ENCODE assay signal across 8 cellular contexts in the genomic region with DNA sequence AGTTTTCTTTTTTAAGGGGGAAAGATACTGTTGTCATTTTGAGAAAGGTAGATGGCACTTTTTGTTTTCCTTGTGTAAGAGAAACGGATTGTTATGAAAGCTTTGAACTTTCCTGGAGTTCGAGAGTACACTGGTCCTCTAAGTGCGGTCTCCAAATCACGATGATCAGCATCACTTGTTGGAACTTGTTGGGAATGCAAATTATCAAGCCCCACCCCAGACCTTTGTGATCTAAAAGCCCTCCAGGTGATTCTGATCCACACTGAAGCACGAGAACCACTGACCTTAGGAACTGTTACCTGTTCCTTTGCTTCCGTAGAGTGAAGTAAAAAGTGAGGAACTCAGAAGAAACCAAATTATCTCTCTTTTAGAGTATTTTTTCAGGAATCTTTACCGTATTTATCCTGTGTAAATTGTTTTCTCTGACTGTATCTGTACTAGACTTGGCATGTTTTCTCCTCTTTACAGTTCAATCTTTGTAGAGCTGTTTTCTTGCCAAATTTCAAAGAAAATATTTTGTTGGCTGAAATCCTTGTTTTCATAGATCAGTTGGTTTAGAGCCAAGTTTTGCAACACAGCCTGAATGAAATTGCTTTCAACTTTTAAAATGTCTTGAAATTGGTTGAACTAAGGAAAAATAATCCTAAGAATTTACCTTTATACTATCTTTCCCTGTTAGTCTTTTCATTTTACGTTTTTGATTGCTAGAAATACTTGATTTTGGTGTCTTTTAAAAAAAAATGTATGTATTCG. TPM values are rescaled to one million over a fixed set of nuclear protein-coding genes. Genes with fewer than 3 reads are reported as not detected.
DNase-seq lines count a peak whose midpoint lies in the region; ATAC-seq, FAIRE-seq and TF ChIP-seq lines count a peak whose summit lies in the region.

No MANE protein-coding gene starts in this region.

- no peak overlapping the region for H3K27ac ChIP-seq in PC-3 (ENCODE audit: low read length)
- H3K27ac ChIP-seq in ovary = peak overlapping the region in 1 of 2 donors; percentile 26

- no TSS peak for BruUV-seq in PC-3 (replicated peaks; lab: Mats Ljungman, UMichigan)

- H4K20me1 ChIP-seq in PC-3 (ENCODE audit: low read length) = 0 out of 2 replicates have a peak, but pooled peaks cover 6% of the 10 kb centered on the region

- TF ChIP-seq CTCF in PC-3 (conservative IDR thresholded peaks at IDR 0.05; ENCODE audit: low read depth, low read length) = no peak
- TF ChIP-seq CTCF in ovary (IDR thresholded peaks at IDR 0.05) = no peak

- H3K36me3 ChIP-seq in ES-I3 (ENCODE audit: insufficient read depth, low read length) (peaks cover 21% of the 10 kb centered on the region), PC-3 (ENCODE audit: low read depth, low read length) (peaks cover 7% of the 10 kb centered on the region; the same call in 1 of the 2 replicates), ovary (no peaks in the 10 kb centered on the region)

- peak; percentile 48 for DNase-seq in PC-3
- DNase-seq in ovary = no peak
- DNase-seq in occipital lobe (lab: John Stamatoyannopoulos, UW) = no peak
- no peak for DNase-seq in effector CD4-positive, alpha-beta T cell
- no peak for DNase-seq in NCI-H1417 treated with DMSO at 0.1 percent for 48 hours (lab: John Stamatoyannopoulos, UW)

- intact Hi-C loops in PC-3 (cut with micrococcal nuclease) = loop anchor here (5.0 kb wide), 1 partner anchor 132 kb away; no protein-coding TSS in a partner anchor
- intact Hi-C loops in ovary (cut with DNase I) = loop anchor here in 2 of 4 donors (5.0 to 10.0 kb wide), 2 partner anchors 47 to 75 kb away; partner anchors contain the start of genes CCNG1 (in 1 of the 2), HMMR (in 1 of the 2) and NUDCD2 (in 1 of the 2)

- no peak for TF ChIP-seq POLR2A in ovary (IDR thresholded peaks at IDR 0.05)

- H3K9ac ChIP-seq in ES-I3 (ENCODE audit: low read depth, low read length) (peak overlapping the region; percentile 10), PC-3 (ENCODE audit: low read length) (peak overlapping the region; percentile 24; the same call in 1 of the 2 replicates)

- H3K27me3 ChIP-seq in PC-3 (ENCODE audit: low read length) (no peaks in the 10 kb centered on the region), ovary (no peaks in the 10 kb centered on the region)

- ATAC-seq in PC-3 (no peak), GM21367 (IDR thresholded peaks at IDR 0.05; ENCODE audit: unreplicated experiment) (no peak)

- no peaks in the 10 kb centered on the region for H3F3A ChIP-seq in PC-3 (ENCODE audit: low read length, unreplicated experiment)

- 3 to 5% (median 4%) methylated on average over 9 of the region's 9 CpGs for WGBS in ovary, 3 donors

- H2AFZ ChIP-seq in PC-3 (ENCODE audit: low read length) = peak overlapping the region; percentile 58

- H3K4me2 ChIP-seq in PC-3 (ENCODE audit: low read length) = peak overlapping the region; percentile 95

- H3K9me2 ChIP-seq in PC-3 (replicated peaks; ENCODE audit: low read length) = no peaks in the 10 kb centered on the region

- H3K79me2 ChIP-seq in PC-3 (ENCODE audit: low read length) = peaks cover 58% of the 10 kb centered on the region

- no peaks in the 10 kb centered on the region for H3K9me3 ChIP-seq in ES-I3 (ENCODE audit: control insufficient read depth, insufficient read depth, low read length)
- H3K9me3 ChIP-seq in PC-3 (ENCODE audit: low read length) = no peaks in the 10 kb centered on the region
- no peaks in the 10 kb centered on the region for H3K9me3 ChIP-seq in ovary

- POLR2A ChIA-PET in PC-3 (lab: Charles Lee; ENCODE audit: unreplicated experiment) = no interaction called here

- H3K4me3 ChIP-seq in PC-3 (ENCODE audit: low read length) (peak overlapping the region; percentile 61), ovary (peak overlapping the region; percentile 24)

- H3K4me1 ChIP-seq in ES-I3 (ENCODE audit: insufficient read depth, low read length) (peaks cover 10% of the 10 kb centered on the region), PC-3 (ENCODE audit: insufficient read depth, low read length) (peaks cover 27% of the 10 kb centered on the region), ovary (ENCODE audit: insufficient read depth) (peaks cover 13% of the 10 kb centered on the region)

- no peak for TF ChIP-seq EP300 in ovary (IDR thresholded peaks at IDR 0.05)

- CTCF ChIA-PET in PC-3 (lab: Charles Lee) = no interaction called here

- FAIRE-seq in endometrium (lab: Jason Lieb, UNC) = peak; percentile 74

RNA-seq across cellular contexts. Expression of gene MAT2B, which starts 4.0 kb away (rescaled TPM):
- 24.3 and 25.6 TPM in 2 replicates for total RNA-seq in PC-3 (2014; rRNA removed)
- total RNA-seq in ovary = 10 to 100 TPM; 46.6 to 67.8 (median 54.0) TPM
- 10 to 100 TPM; 81.6 to 83.0 TPM for polyA plus RNA-seq in ovary
- 47.7 TPM for total RNA-seq in occipital lobe

RNA-seq across cellular contexts. Expression of gene HMMR, which starts 49.0 kb away (rescaled TPM):
- total RNA-seq in PC-3 (2014; rRNA removed) = 44.8 and 74.6 TPM in 2 replicates
- 1 to 10 TPM in 1 of 7 donors, under 1 TPM in 5, not detected in 1; 0.10 to 1.4 (median 0.27) TPM for total RNA-seq in ovary
- under 1 TPM; 0.23 to 0.77 TPM for polyA plus RNA-seq in ovary
- 3.0 TPM for total RNA-seq in occipital lobe

RNA-seq across cellular contexts. Expression of gene NUDCD2, which starts 49.6 kb away (rescaled TPM):
- total RNA-seq in PC-3 (2014; rRNA removed) (28.3 and 31.2 TPM in 2 replicates), ovary (10 to 100 TPM in 6 of 7 donors, 1 to 10 TPM in 1; 6.8 to 26.0 (median 19.6) TPM), occipital lobe (25.1 TPM)
- 1 to 10 TPM; 8.4 to 9.5 TPM for polyA plus RNA-seq in ovary

Comparison
In these comparisons a context has a peak if more than half of its experiments do, and no peak if none do; other contexts are left out.
1. RNA of gene HMMR, which starts 49.0 kb away (total RNA-seq): 44.8 to 74.6 TPM in PC-3; 3.0 TPM in occipital lobe (single experiment) and 0.10 to 1.4 TPM in ovary; every median in the first group is over 10 times any median in the second.